Comparison of ENCODE assay signal across 9 cellular contexts in genomic region chr5:17267099-17267498, GRCh38. TPM values are rescaled to one million over a fixed set of nuclear protein-coding genes. Genes with fewer than 3 reads are reported as not detected.
A peak's percentile ranks its signal among the peaks of the same experiment; 100 is the strongest.
DNase-seq lines count a peak whose midpoint lies in the region; ATAC-seq and TF ChIP-seq lines count a peak whose summit lies in the region.
"Had no signal": no experiment of that assay in that cellular context is flagged by ENCODE, and none has a peak within 500 bp of the region (broad histone marks: within the 10 kb centered on the region; RNA-seq: fewer than 3 reads in every experiment).

No MANE protein-coding gene starts in this region.

- H3K9ac ChIP-seq in SK-N-MC (ENCODE audit: insufficient read length) = no peak overlapping the region

- no peaks in the 10 kb centered on the region for H3K9me3 ChIP-seq in SK-N-MC (ENCODE audit: low read depth, low read length)
- H3K9me3 ChIP-seq: esophagus muscularis mucosa had no signal

- no peak overlapping the region for H3K4me3 ChIP-seq in SK-N-MC
- H3K4me3 ChIP-seq: esophagus muscularis mucosa had no signal

- POLR2A ChIA-PET in GM10248 (lab: Yijun Ruan, JAX) (no interaction called here), HEK293T (lab: Yijun Ruan, JAX) (no interaction called here)

- TF ChIP-seq CTCF in GM10248 (IDR thresholded peaks at IDR 0.05; ENCODE audit: control extremely low read depth, extremely low read depth, low read depth, missing control alignments) = no peak

- DNase-seq in GM10248 (ENCODE audit: extremely low spot score) (peak; percentile 43), SK-N-MC (ENCODE audit: low read depth, low spot score) (no peak), HEK293T (ENCODE audit: extremely low spot score) (no peak), mucosa of gallbladder (ENCODE audit: low spot score) (no peak), NCI-H345 (lab: John Stamatoyannopoulos, UW) (no peak)
- DNase-seq in stimulated activated CD4-positive, alpha-beta T cell treated with anti-CD3 and anti-CD28 coated beads, Interleukin-4, amount 100 ng/mL, for 4 hours = no peak

- H3K36me3 ChIP-seq in SK-N-MC (ENCODE audit: insufficient read depth, low read length) = peaks cover 73% of the 10 kb centered on the region
- H3K36me3 ChIP-seq: esophagus muscularis mucosa had no signal

- H3K27ac ChIP-seq in SK-N-MC = peak overlapping the region; percentile 63
- H3K27ac ChIP-seq: esophagus muscularis mucosa had no signal

- ATAC-seq in GM21367 (IDR thresholded peaks at IDR 0.05; ENCODE audit: unreplicated experiment) = peak; percentile 45
- peak; percentile 67 for ATAC-seq in HG03039 (IDR thresholded peaks at IDR 0.05; ENCODE audit: unreplicated experiment)

- CTCF ChIA-PET in GM10248 (lab: Yijun Ruan, JAX) (interaction anchor here (1.4 to 3.1 kb wide), 3 partner anchors 9 to 51 kb away, joined by 3 to 17 read pairs (median 3); no protein-coding TSS in a partner anchor), HEK293T (lab: Yijun Ruan, JAX) (no interaction called here)

TF ChIP-seq in HEK293T, 16 proteins besides CTCF, POLR2A, EP300 and RAD21:
- TF ChIP-seq LEF1 (IDR thresholded peaks at IDR 0.05; ENCODE audit: borderline replicate concordance) (no peak), L3MBTL2 (conservative IDR thresholded peaks at IDR 0.05) (no peak), HDGF (IDR thresholded peaks at IDR 0.05; ENCODE audit: borderline replicate concordance) (no peak), TARDBP (IDR thresholded peaks at IDR 0.05) (no peak), NFRKB (IDR thresholded peaks at IDR 0.05) (no peak), CTBP1 (IDR thresholded peaks at IDR 0.05; ENCODE audit: borderline replicate concordance) (no peak), FOXM1 (IDR thresholded peaks at IDR 0.05; ENCODE audit: borderline replicate concordance) (no peak), SP1 (IDR thresholded peaks at IDR 0.05) (no peak), PKNOX1 (IDR thresholded peaks at IDR 0.05) (no peak)

RNA-seq across cellular contexts. Expression of gene BASP1, which starts 49.7 kb away (rescaled TPM):
- 40.3 TPM for total RNA-seq in mucosa of gallbladder
